Comparison of ENCODE assay signal across 9 cellular contexts in genomic region chr1:228415853-228416216, GRCh38. TPM values are rescaled to one million over a fixed set of nuclear protein-coding genes. Genes with fewer than 3 reads are reported as not detected.
DNase-seq lines count a peak whose midpoint lies in the region; ATAC-seq, FAIRE-seq and TF ChIP-seq lines count a peak whose summit lies in the region.
"Had no signal": no experiment of that assay in that cellular context is flagged by ENCODE, and none has a peak within 500 bp of the region (broad histone marks: within the 10 kb centered on the region; RNA-seq: fewer than 3 reads in every experiment).

No MANE protein-coding gene starts in this region.

- in situ Hi-C loops in HepG2 (cut with HindIII; ENCODE audit: extremely low pct_ligation_motif_present, low pct_unique_long_range_greater_than_20kb) (no loop called here), GM13977 (cut with MboI; ENCODE audit: low pct_unique_long_range_greater_than_20kb, low sequenced_read_pairs, unreplicated experiment) (no loop called here), G401 (cut with HindIII; ENCODE audit: low sequenced_read_pairs) (no loop called here)

- no peak overlapping the region for H2AFZ ChIP-seq in HepG2 (ENCODE audit: low read length)

- H3K4me2 ChIP-seq in HepG2 (ENCODE audit: low read depth, low read length): peak overlapping the region; percentile 82
- H3K4me2 ChIP-seq: BLaER1 had no signal

- H3K36me3 ChIP-seq in HepG2 (replicated peaks in 1 of 2; ENCODE audit: control insufficient read depth in 1 of 2, insufficient read depth in 2 of 2, low read length in 2 of 2): no peaks in the 10 kb centered on the region
- H3K36me3 ChIP-seq in suprapubic skin: peaks cover 2% of the 10 kb centered on the region
- H3K36me3 ChIP-seq: BLaER1 had no signal

- peaks cover 0 to 6% of the 10 kb centered on the region in 2 experiments; a peak in 2 of 5 replicates for H3K27me3 ChIP-seq in HepG2 (ENCODE audit: control insufficient read depth in 1 of 2, insufficient read depth in 2 of 2, low read length in 2 of 2)
- H3K27me3 ChIP-seq in suprapubic skin: peaks cover 11% of the 10 kb centered on the region

- FAIRE-seq in HepG2 (lab: Jason Lieb, UNC): no peak

- H4K20me1 ChIP-seq in HepG2 (ENCODE audit: insufficient read depth, low read length): no peaks in the 10 kb centered on the region

- H3K36me3 Mint-ChIP-seq in T-helper 2 cell treated with Interferon-gamma antibody and Interleukin-4, amounts not matched to agents 5 μg/mL and 100 μg/mL, for 36 hours (ENCODE audit: low read depth): peaks cover 16% of the 10 kb centered on the region
- no peaks in the 10 kb centered on the region for H3K36me3 Mint-ChIP-seq in brain

- no peak overlapping the region for H3K27ac Mint-ChIP-seq in T-helper 2 cell treated with Interferon-gamma antibody and Interleukin-4, amounts not matched to agents 5 μg/mL and 100 μg/mL, for 36 hours
- peak overlapping the region; percentile 11 to 81 (median 37) for H3K27ac Mint-ChIP-seq in brain

- BruUV-seq in HepG2 (replicated peaks; lab: Mats Ljungman, UMichigan): no TSS peak

- no peaks in the 10 kb centered on the region for H3K9me3 ChIP-seq in HepG2 (ENCODE audit: low read length)
- H3K9me3 ChIP-seq in suprapubic skin: no peaks in the 10 kb centered on the region
- H3K9me3 ChIP-seq: BLaER1 had no signal

- H3K27me3 Mint-ChIP-seq in T-helper 2 cell treated with Interferon-gamma antibody and Interleukin-4, amounts not matched to agents 5 μg/mL and 100 μg/mL, for 36 hours (ENCODE audit: low read depth): peaks cover 14% of the 10 kb centered on the region
- H3K27me3 Mint-ChIP-seq in brain: peaks cover 19% of the 10 kb centered on the region

- POLR2A ChIA-PET in HepG2 (lab: Yijun Ruan, JAX): no interaction called here

- TF ChIP-seq EP300 in HepG2 (IDR thresholded peaks at IDR 0.05; ENCODE audit: low read depth in 2 of 2, low read length in 2 of 2): no peak
- no peak for TF ChIP-seq EP300 in HepG2 (CRISPR knock-in tag; IDR thresholded peaks at IDR 0.05; ENCODE audit: borderline replicate concordance)
- no peak for TF ChIP-seq EP300 in suprapubic skin (IDR thresholded peaks at IDR 0.05)

- peak overlapping the region; percentile 81 for H3K4me3 Mint-ChIP-seq in T-helper 2 cell treated with Interferon-gamma antibody and Interleukin-4, amounts not matched to agents 5 μg/mL and 100 μg/mL, for 36 hours
- H3K4me3 Mint-ChIP-seq in brain: peak overlapping the region; percentile 69 to 83 (median 79)

- H3K9me3 Mint-ChIP-seq in T-helper 2 cell treated with Interferon-gamma antibody and Interleukin-4, amounts not matched to agents 5 μg/mL and 100 μg/mL, for 36 hours: no peaks in the 10 kb centered on the region
- H3K9me3 Mint-ChIP-seq in brain: peaks cover 0 to 3% (median 0%) of the 10 kb centered on the region in 5 experiments

- 68% methylated on average over 17 of the region's 23 CpGs for WGBS in HepG2 (ENCODE audit: low lambda C conversion rate)
- 32% methylated on average over 14 of the region's 23 CpGs for WGBS in suprapubic skin

- intact Hi-C loops in HepG2 (cut with micrococcal nuclease; ENCODE audit: unreplicated experiment): no loop called here

- peak overlapping the region; percentile 34; the same call in 1 of the 2 replicates for H3K9ac ChIP-seq in HepG2 (ENCODE audit: insufficient read depth, low read depth, low read length)
- H3K9ac ChIP-seq: BLaER1 had no signal

- TF ChIP-seq POLR2A in HepG2 (IDR thresholded peaks at IDR 0.05; ENCODE audit: insufficient read depth in 1 of 2, low read depth in 2 of 2, low read length in 2 of 2) (no peak), suprapubic skin (IDR thresholded peaks at IDR 0.05) (no peak), erythroblast (IDR thresholded peaks at IDR 0.05; ENCODE audit: low read length) (no peak)

- DNase-seq in T-helper 2 cell treated with Interferon-gamma antibody and Interleukin-4, amounts not matched to agents 5 μg/mL and 100 μg/mL, for 36 hours (ENCODE audit: low spot score): no peak
- DNase-seq in T-helper 2 cell (no peak), HepG2 (ENCODE audit: low spot score) (no peak), suprapubic skin (ENCODE audit: low spot score in 2 of 2) (no peak), erythroblast (lab: John Stamatoyannopoulos, UW) (no peak), GM13977 (ENCODE audit: low spot score) (no peak), G401 (ENCODE audit: low spot score) (no peak)

- H3K79me2 ChIP-seq in HepG2 (ENCODE audit: insufficient read depth, low read length): no peaks in the 10 kb centered on the region

- no peak for TF ChIP-seq CTCF in brain (conservative IDR thresholded peaks at IDR 0.05)
- TF ChIP-seq CTCF in HepG2 (CRISPR knock-in tag; IDR thresholded peaks at IDR 0.05): no peak
- TF ChIP-seq CTCF in suprapubic skin (IDR thresholded peaks at IDR 0.05): no peak
- no peak for TF ChIP-seq CTCF in GM13977 (IDR thresholded peaks at IDR 0.05; ENCODE audit: extremely low read depth, insufficient read depth, missing control alignments)

- CTCF ChIA-PET in HepG2 (lab: Yijun Ruan, JAX; ENCODE audit: low intra/inter-chr PET ratio, low total read pairs): no interaction called here

- H3K4me3 ChIP-seq in HepG2 (replicated peaks in 1 of 3; ENCODE audit: insufficient read depth in 1 of 3, low read depth in 2 of 3, low read length in 3 of 3) (peak overlapping the region; percentile 40 to 69 (median 55); a peak in 4 of 6 replicates), suprapubic skin (peak overlapping the region; percentile 56)
- H3K4me3 ChIP-seq: BLaER1 had no signal

- no peak overlapping the region for H3K27ac ChIP-seq in HepG2 (ENCODE audit: extremely low read length, insufficient read depth, low read length)
- no peak overlapping the region for H3K27ac ChIP-seq in suprapubic skin
- H3K27ac ChIP-seq: BLaER1 had no signal

- no peak for TF ChIP-seq RAD21 in HepG2 (CRISPR knock-in tag; IDR thresholded peaks at IDR 0.05)

- H3K4me1 Mint-ChIP-seq in T-helper 2 cell treated with Interferon-gamma antibody and Interleukin-4, amounts not matched to agents 5 μg/mL and 100 μg/mL, for 36 hours (ENCODE audit: low read depth): peaks cover 14% of the 10 kb centered on the region
- peaks cover 27% of the 10 kb centered on the region for H3K4me1 Mint-ChIP-seq in brain

- H3K4me1 ChIP-seq in HepG2 (ENCODE audit: insufficient read depth, low read length) (peaks cover 26% of the 10 kb centered on the region), suprapubic skin (peaks cover 27% of the 10 kb centered on the region)
- H3K4me1 ChIP-seq: BLaER1 had no signal

- ATAC-seq in HepG2: no peak

RNA-seq across cellular contexts. Expression of gene TRIM17, which starts 0.8 kb away (rescaled TPM):
- polyA plus RNA-seq in brain (ENCODE audit: insufficient read depth, low read depth, low replicate concordance): 0.61 TPM
- 0.64 TPM in 1 of 2 replicates, not detected in the other for total RNA-seq in HepG2 (2016; rRNA removed; fragmentation: Illumina TruSeq; extraction: Trizol)
- not detected in 2 replicates for total RNA-seq in HepG2 (2016; cell fraction: cytosol; rRNA removed; fragmentation: Illumina TruSeq; extraction: Trizol; ENCODE audit: low read depth)
- 0.10 and 0.45 TPM in 2 replicates for total RNA-seq in HepG2 (2016; cell fraction: insoluble cytoplasmic fraction; rRNA removed; fragmentation: Illumina TruSeq; extraction: Trizol)
- total RNA-seq in HepG2 (2016; cell fraction: membrane; rRNA removed; fragmentation: Illumina TruSeq; extraction: Trizol): not detected in 2 replicates
- total RNA-seq in HepG2 (2016; cell fraction: nucleus; rRNA removed; fragmentation: Illumina TruSeq; extraction: Trizol): 0.72 and 0.81 TPM in 2 replicates
- 0.22 and 0.32 TPM in 2 replicates for polyA plus RNA-seq in HepG2 (2011; rRNA removed)
- 0.10 and 0.11 TPM in 2 replicates for polyA plus RNA-seq in HepG2 (2011; cell fraction: cytosol; rRNA removed)
- 1.6 and 1.9 TPM in 2 replicates for polyA plus RNA-seq in HepG2 (2011; cell fraction: nucleus; rRNA removed)
- polyA plus RNA-seq in HepG2 (2012): 0.24 and 0.27 TPM in 2 replicates
- not detected in 2 replicates for polyA plus RNA-seq in HepG2 (2016; cell fraction: cytosol; fragmentation: Illumina TruSeq; extraction: Trizol; ENCODE audit: low read depth)
- 0.14 and 0.22 TPM in 2 replicates for polyA plus RNA-seq in HepG2 (2016; cell fraction: insoluble cytoplasmic fraction; fragmentation: Illumina TruSeq; extraction: Trizol; ENCODE audit: low read depth)
- polyA plus RNA-seq in HepG2 (2016; cell fraction: membrane; fragmentation: Illumina TruSeq; extraction: Trizol; ENCODE audit: low read depth): not detected in 2 replicates
- polyA plus RNA-seq in HepG2 (2016; cell fraction: nucleus; fragmentation: Illumina TruSeq; extraction: Trizol; ENCODE audit: insufficient read depth, low read depth): 1.2 and 1.4 TPM in 2 replicates
- polyA minus RNA-seq in HepG2 (2011; rRNA and poly(A)+ RNA removed; ENCODE audit: low replicate concordance): 0.58 TPM in 1 of 2 replicates, not detected in the other
- not detected in 2 replicates for polyA minus RNA-seq in HepG2 (2011; cell fraction: cytosol; rRNA and poly(A)+ RNA removed)
- polyA minus RNA-seq in HepG2 (2011; cell fraction: nucleus; rRNA and poly(A)+ RNA removed): 0.64 and 0.75 TPM in 2 replicates
- total RNA-seq in suprapubic skin: 1 to 10 TPM; 1.2 to 3.8 (median 2.8) TPM
- total RNA-seq in G401 (2014; rRNA removed; shearing (Covaris generic)): not detected in 2 replicates

RNA-seq across cellular contexts. Expression of gene TRIM11, which starts 9.2 kb away (rescaled TPM):
- 21.0 TPM for polyA plus RNA-seq in brain (ENCODE audit: insufficient read depth, low read depth, low replicate concordance)
- total RNA-seq in HepG2 (2016; rRNA removed; fragmentation: Illumina TruSeq; extraction: Trizol): 9.7 and 16.1 TPM in 2 replicates
- 8.8 and 9.6 TPM in 2 replicates for total RNA-seq in HepG2 (2016; cell fraction: cytosol; rRNA removed; fragmentation: Illumina TruSeq; extraction: Trizol; ENCODE audit: low read depth)
- total RNA-seq in HepG2 (2016; cell fraction: insoluble cytoplasmic fraction; rRNA removed; fragmentation: Illumina TruSeq; extraction: Trizol): 10.0 and 15.4 TPM in 2 replicates
- total RNA-seq in HepG2 (2016; cell fraction: membrane; rRNA removed; fragmentation: Illumina TruSeq; extraction: Trizol): 12.1 and 13.4 TPM in 2 replicates
- total RNA-seq in HepG2 (2016; cell fraction: nucleus; rRNA removed; fragmentation: Illumina TruSeq; extraction: Trizol): 16.6 and 19.2 TPM in 2 replicates
- 6.3 and 8.8 TPM in 2 replicates for polyA plus RNA-seq in HepG2 (2011; rRNA removed)
- 4.7 and 6.1 TPM in 2 replicates for polyA plus RNA-seq in HepG2 (2011; cell fraction: cytosol; rRNA removed)
- polyA plus RNA-seq in HepG2 (2011; cell fraction: nucleus; rRNA removed): 33.2 and 33.5 TPM in 2 replicates
- polyA plus RNA-seq in HepG2 (2012): 7.8 and 13.4 TPM in 2 replicates
- 1.3 and 1.5 TPM in 2 replicates for polyA plus RNA-seq in HepG2 (2016; cell fraction: cytosol; fragmentation: Illumina TruSeq; extraction: Trizol; ENCODE audit: low read depth)
- polyA plus RNA-seq in HepG2 (2016; cell fraction: insoluble cytoplasmic fraction; fragmentation: Illumina TruSeq; extraction: Trizol; ENCODE audit: low read depth): 9.6 and 11.4 TPM in 2 replicates
- 2.2 and 2.7 TPM in 2 replicates for polyA plus RNA-seq in HepG2 (2016; cell fraction: membrane; fragmentation: Illumina TruSeq; extraction: Trizol; ENCODE audit: low read depth)
- 33.8 and 38.7 TPM in 2 replicates for polyA plus RNA-seq in HepG2 (2016; cell fraction: nucleus; fragmentation: Illumina TruSeq; extraction: Trizol; ENCODE audit: insufficient read depth, low read depth)
- polyA minus RNA-seq in HepG2 (2011; rRNA and poly(A)+ RNA removed; ENCODE audit: low replicate concordance): 19.6 and 39.2 TPM in 2 replicates
- polyA minus RNA-seq in HepG2 (2011; cell fraction: cytosol; rRNA and poly(A)+ RNA removed): 6.6 and 7.0 TPM in 2 replicates
- 17.0 and 20.8 TPM in 2 replicates for polyA minus RNA-seq in HepG2 (2011; cell fraction: nucleus; rRNA and poly(A)+ RNA removed)
- total RNA-seq in suprapubic skin: 10 to 100 TPM; 24.7 to 34.6 (median 32.8) TPM
- 40.4 and 43.6 TPM in 2 replicates for total RNA-seq in G401 (2014; rRNA removed; shearing (Covaris generic))
